In the genomic region with DNA sequence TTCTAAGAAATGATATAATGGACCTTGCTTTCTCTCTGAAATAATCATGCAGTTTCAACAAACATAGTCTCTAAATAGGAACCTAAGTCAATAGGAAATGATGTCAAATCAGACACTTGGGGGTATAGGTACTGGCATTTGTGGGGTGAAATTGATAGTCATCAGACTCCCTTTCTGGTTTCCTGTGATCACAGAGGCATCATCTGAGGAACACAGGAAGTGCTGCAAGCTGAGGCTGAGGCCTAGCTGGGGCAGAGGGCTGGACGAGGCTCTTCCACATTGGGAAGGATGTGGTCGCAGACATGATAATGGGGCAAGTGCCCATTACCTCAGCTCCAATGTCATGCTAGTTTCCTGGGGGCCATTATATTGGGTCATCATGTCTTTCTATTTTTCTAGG, we compare ENCODE assay signal across 18 cellular contexts.
DNase-seq lines count a peak whose midpoint lies in the region; ATAC-seq, FAIRE-seq and TF ChIP-seq lines count a peak whose summit lies in the region.
"Had no signal": no experiment of that assay in that cellular context is flagged by ENCODE, and none has a peak within 500 bp of the region (broad histone marks: within the 10 kb centered on the region; RNA-seq: fewer than 3 reads in every experiment).

No MANE protein-coding gene starts in this region.

- H3K27me3 Mint-ChIP-seq in activated CD4-positive, alpha-beta T cell treated with anti-CD3 and anti-CD28 coated beads for 36 hours: no peaks in the 10 kb centered on the region
- no peaks in the 10 kb centered on the region for H3K27me3 Mint-ChIP-seq in activated CD8-positive, alpha-beta T cell treated with anti-CD3 and anti-CD28 coated beads for 36 hours
- H3K27me3 Mint-ChIP-seq: activated naive CD4-positive, alpha-beta T cell treated with anti-CD3 and anti-CD28 coated beads, Interleukin-2, amount 50 U/mL, for 24 hours had no signal

- peaks cover 12% of the 10 kb centered on the region for H3K4me1 Mint-ChIP-seq in activated CD4-positive, alpha-beta T cell treated with anti-CD3 and anti-CD28 coated beads for 36 hours
- peaks cover 33% of the 10 kb centered on the region for H3K4me1 Mint-ChIP-seq in activated CD8-positive, alpha-beta T cell treated with anti-CD3 and anti-CD28 coated beads for 36 hours (ENCODE audit: low read depth)

- H3K4me3 Mint-ChIP-seq in activated CD4-positive, alpha-beta T cell treated with anti-CD3 and anti-CD28 coated beads for 36 hours: no peak overlapping the region
- peak overlapping the region; percentile 10 for H3K4me3 Mint-ChIP-seq in activated CD8-positive, alpha-beta T cell treated with anti-CD3 and anti-CD28 coated beads for 36 hours
- H3K4me3 Mint-ChIP-seq: activated naive CD4-positive, alpha-beta T cell treated with anti-CD3 and anti-CD28 coated beads, Interleukin-2, amount 50 U/mL, for 24 hours; H9 had no signal

- no peaks in the 10 kb centered on the region for H3K9me3 ChIP-seq in small intestine (ENCODE audit: control insufficient read depth, low read depth)
- H3K9me3 ChIP-seq: breast epithelium, transverse colon had no signal

- H3K36me3 ChIP-seq in small intestine (ENCODE audit: control insufficient read depth in 2 of 2, insufficient read depth in 2 of 2, low read length in 2 of 2): no peaks in the 10 kb centered on the region
- H3K36me3 ChIP-seq: breast epithelium, transverse colon had no signal

- WGBS in small intestine, 3 donors: 80 to 94% (median 91%) methylated on average over 2 of the region's 2 CpGs

- intact Hi-C loops in activated CD4-positive, alpha-beta T cell treated with anti-CD3 and anti-CD28 coated beads for 36 hours (cut with DNase I, micrococcal nuclease): no loop called here
- intact Hi-C loops in activated CD8-positive, alpha-beta T cell treated with anti-CD3 and anti-CD28 coated beads for 36 hours (cut with micrococcal nuclease): no loop called here

- no peak for DNase-seq in activated CD4-positive, alpha-beta T cell treated with anti-CD3 and anti-CD28 coated beads for 36 hours
- no peak for DNase-seq in activated CD4-positive, alpha-beta T cell treated with anti-CD3 and anti-CD28 coated beads, Interleukin-2, amount 50 U/mL, for 4 hours
- DNase-seq in Kasumi-1 (lab: John Stamatoyannopoulos, UW) (peak; percentile 95 to 97), small intestine (peak; percentile 16), omental fat pad (ENCODE audit: low spot score) (no peak), kidney tubule cell (ENCODE audit: low spot score) (no peak), NCI-H69 (lab: John Stamatoyannopoulos, UW) (no peak)
- no peak for DNase-seq in activated CD8-positive, alpha-beta T cell treated with anti-CD3 and anti-CD28 coated beads for 36 hours
- DNase-seq: Calu3; H9; midbrain; NCI-H1048; stimulated activated CD4-positive, alpha-beta T cell treated with anti-CD3 and anti-CD28 coated beads, Interleukin-4, amount 100 ng/mL, for 4 hours; T-helper 9 cell; transverse colon had no signal

- H3K9me3 Mint-ChIP-seq in activated CD4-positive, alpha-beta T cell treated with anti-CD3 and anti-CD28 coated beads for 36 hours (ENCODE audit: low read depth): no peaks in the 10 kb centered on the region
- H3K9me3 Mint-ChIP-seq in activated CD8-positive, alpha-beta T cell treated with anti-CD3 and anti-CD28 coated beads for 36 hours: no peaks in the 10 kb centered on the region
- H3K9me3 Mint-ChIP-seq: activated naive CD4-positive, alpha-beta T cell treated with anti-CD3 and anti-CD28 coated beads, Interleukin-2, amount 50 U/mL, for 24 hours; H9 had no signal

- no peak for TF ChIP-seq CTCF in activated CD8-positive, alpha-beta T cell treated with anti-CD3 and anti-CD28 coated beads for 36 hours (IDR thresholded peaks at IDR 0.05)
- TF ChIP-seq CTCF in omental fat pad (IDR thresholded peaks at IDR 0.05): no peak

- H3K36me3 Mint-ChIP-seq in activated CD4-positive, alpha-beta T cell treated with anti-CD3 and anti-CD28 coated beads for 36 hours (ENCODE audit: low read depth): no peaks in the 10 kb centered on the region
- H3K36me3 Mint-ChIP-seq in activated CD8-positive, alpha-beta T cell treated with anti-CD3 and anti-CD28 coated beads for 36 hours (ENCODE audit: low read depth): peaks cover 5% of the 10 kb centered on the region
- H3K36me3 Mint-ChIP-seq: activated naive CD4-positive, alpha-beta T cell treated with anti-CD3 and anti-CD28 coated beads, Interleukin-2, amount 50 U/mL, for 24 hours had no signal

- peak; percentile 25 for ATAC-seq in activated CD4-positive, alpha-beta T cell treated with anti-CD3 and anti-CD28 coated beads for 36 hours
- peak; percentile 22 for ATAC-seq in activated CD8-positive, alpha-beta T cell treated with anti-CD3 and anti-CD28 coated beads for 36 hours
- ATAC-seq in omental fat pad (ENCODE audit: low FRiP score): no peak

- no peaks in the 10 kb centered on the region for H3K27me3 ChIP-seq in small intestine (ENCODE audit: control insufficient read depth in 2 of 2, insufficient read depth in 2 of 2, low read length in 2 of 2)
- H3K27me3 ChIP-seq: breast epithelium had no signal

- CTCF ChIA-PET in activated CD4-positive, alpha-beta T cell treated with anti-CD3 and anti-CD28 coated beads for 36 hours (lab: Charles Lee): interaction anchor here (0.6 to 1.1 kb wide), 2 partner anchors 62 to 119 kb away, joined by 3 read pairs; no protein-coding TSS in a partner anchor
- CTCF ChIA-PET in activated CD8-positive, alpha-beta T cell treated with anti-CD3 and anti-CD28 coated beads for 36 hours (lab: Charles Lee): interaction anchor here (1.2 to 1.6 kb wide), 2 partner anchors 12 to 29 kb away, joined by 3 to 4 read pairs; no protein-coding TSS in a partner anchor

- H3K27ac Mint-ChIP-seq in activated CD4-positive, alpha-beta T cell treated with anti-CD3 and anti-CD28 coated beads for 36 hours: no peak overlapping the region
- peak overlapping the region; percentile 80 for H3K27ac Mint-ChIP-seq in activated CD8-positive, alpha-beta T cell treated with anti-CD3 and anti-CD28 coated beads for 36 hours
- H3K27ac Mint-ChIP-seq: activated naive CD4-positive, alpha-beta T cell treated with anti-CD3 and anti-CD28 coated beads, Interleukin-2, amount 50 U/mL, for 24 hours had no signal

- no peak overlapping the region for H3K27ac ChIP-seq in small intestine (ENCODE audit: low read depth in 1 of 2, low read length in 1 of 2)
- H3K27ac ChIP-seq: breast epithelium, transverse colon had no signal

- no peaks in the 10 kb centered on the region for H3K4me1 ChIP-seq in small intestine (ENCODE audit: control insufficient read depth in 2 of 2, insufficient read depth in 1 of 2, low read depth in 1 of 2, low read length in 1 of 2)
- H3K4me1 ChIP-seq: breast epithelium had no signal

- no peak for FAIRE-seq in small intestine (lab: Jason Lieb, UNC)
- FAIRE-seq: G401.6 had no signal

- H3K4me3 ChIP-seq in small intestine (ENCODE audit: low read depth in 1 of 2, low read length in 2 of 2): no peak overlapping the region
- H3K4me3 ChIP-seq: breast epithelium, transverse colon had no signal

- POLR2A ChIA-PET in activated CD4-positive, alpha-beta T cell treated with anti-CD3 and anti-CD28 coated beads for 36 hours (lab: Charles Lee): no interaction called here
- POLR2A ChIA-PET in activated CD8-positive, alpha-beta T cell treated with anti-CD3 and anti-CD28 coated beads for 36 hours (lab: Charles Lee): no interaction called here

Comparison
In these comparisons a context has a peak if more than half of its experiments do, and no peak if none do; other contexts are left out.
1. DNase-seq: peak in Kasumi-1 (2 of 2) and small intestine (single experiment); none in activated CD4-positive, alpha-beta T cell treated with anti-CD3 and anti-CD28 coated beads for 36 hours (single experiment), activated CD4-positive, alpha-beta T cell treated with anti-CD3 and anti-CD28 coated beads, Interleukin-2, amount 50 U/mL, for 4 hours (0 of 2), activated CD8-positive, alpha-beta T cell treated with anti-CD3 and anti-CD28 coated beads for 36 hours (single experiment), omental fat pad (single experiment), kidney tubule cell (single experiment) and NCI-H69 (single experiment).